ENCODE assay signal across 13 cellular contexts in the genomic region with DNA sequence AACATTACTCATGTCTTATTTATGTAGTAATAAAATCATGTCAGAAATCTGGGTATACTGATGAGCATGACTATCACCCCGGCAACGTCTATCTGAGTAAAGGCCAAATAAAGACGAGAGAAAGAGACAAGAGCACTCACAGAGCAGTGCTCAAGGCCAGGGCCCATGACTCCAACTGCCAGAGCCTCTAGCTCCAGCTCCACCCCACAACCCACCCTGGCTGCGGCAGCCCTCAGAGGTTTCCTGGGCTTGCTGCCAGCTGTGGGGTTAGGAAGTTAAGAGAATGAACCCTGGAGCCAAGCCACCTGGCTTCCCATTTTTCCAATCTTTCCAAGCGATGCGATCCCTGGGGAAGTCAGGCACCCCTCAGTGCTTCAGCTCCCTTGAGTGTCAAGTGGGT.
DNase-seq lines count a peak whose midpoint lies in the region; TF ChIP-seq lines count a peak whose summit lies in the region.
"Had no signal": no experiment of that assay in that cellular context is flagged by ENCODE, and none has a peak within 500 bp of the region (broad histone marks: within the 10 kb centered on the region; RNA-seq: fewer than 3 reads in every experiment).

No MANE protein-coding gene starts in this region.

- no peak overlapping the region for H3K27ac ChIP-seq in breast epithelium
- no peak overlapping the region for H3K27ac ChIP-seq in endodermal cell (ENCODE audit: low read depth, low read length)
- H3K27ac ChIP-seq: lower lobe of right lung, spleen, upper lobe of right lung had no signal

- BruUV-seq in MCF 10A (replicated peaks; lab: Mats Ljungman, UMichigan) = no TSS peak

- H3K27me3 ChIP-seq in breast epithelium (no peaks in the 10 kb centered on the region), endodermal cell (ENCODE audit: control insufficient read depth, insufficient read depth, low read length, poor library complexity, severe bottlenecking) (peaks cover 50% of the 10 kb centered on the region)

- CTCF ChIA-PET in MCF 10A (lab: Yijun Ruan, JAX) = interaction anchor here (0.5 to 4.1 kb wide), 27 partner anchors 10 to 974 kb away, joined by 3 to 101 read pairs (median 5); no protein-coding TSS in a partner anchor

- WGBS in endodermal cell (ENCODE audit: insufficient coverage in 1 of 2, insufficient read length in 1 of 2), 2 experiments = 82% methylated on average over 6 of the region's 6 CpGs; no CpG with 5 or more reads in 1 of the 2 experiments

- H3K9me3 Mint-ChIP-seq in MCF 10A (ENCODE audit: unreplicated experiment) (no peaks in the 10 kb centered on the region), endodermal cell (no peaks in the 10 kb centered on the region)

- no peaks in the 10 kb centered on the region for H3K9me3 ChIP-seq in breast epithelium
- H3K9me3 ChIP-seq in endodermal cell (ENCODE audit: control insufficient read depth, low read length) = no peaks in the 10 kb centered on the region
- H3K9me3 ChIP-seq: lower lobe of right lung, spleen, upper lobe of right lung had no signal

- no peak overlapping the region for H3K9ac ChIP-seq in endodermal cell (ENCODE audit: extremely low read depth, low read length, poor library complexity, severe bottlenecking)

- POLR2A ChIA-PET in MCF 10A (lab: Yijun Ruan, JAX) = interaction anchor here (0.5 to 0.6 kb wide), 3 partner anchors 84 to 1132 kb away, joined by 3 read pairs; no protein-coding TSS in a partner anchor

- no peak overlapping the region for H3K4me3 Mint-ChIP-seq in MCF 10A (ENCODE audit: unreplicated experiment)
- H3K4me3 Mint-ChIP-seq in endodermal cell = no peak overlapping the region

- H3K4me1 ChIP-seq in breast epithelium (no peaks in the 10 kb centered on the region), endodermal cell (ENCODE audit: control insufficient read depth, insufficient read depth, low read length) (no peaks in the 10 kb centered on the region)
- H3K4me1 ChIP-seq: lower lobe of right lung, spleen, upper lobe of right lung had no signal

- H3K27ac Mint-ChIP-seq in MCF 10A (ENCODE audit: low read depth, unreplicated experiment) = no peak overlapping the region
- H3K27ac Mint-ChIP-seq in endodermal cell = no peak overlapping the region

- H3K4me1 Mint-ChIP-seq in MCF 10A (ENCODE audit: insufficient read depth, unreplicated experiment) = no peaks in the 10 kb centered on the region
- no peaks in the 10 kb centered on the region for H3K4me1 Mint-ChIP-seq in endodermal cell

- H3K4me3 ChIP-seq in breast epithelium (no peak overlapping the region), fibroblast of mammary gland (ENCODE audit: control insufficient read depth, low read depth, low read length) (no peak overlapping the region), endodermal cell (ENCODE audit: low read length) (no peak overlapping the region)
- H3K4me3 ChIP-seq: K562, lower lobe of right lung, spleen, upper lobe of right lung had no signal

- no peak for TF ChIP-seq CTCF in MCF 10A (IDR thresholded peaks at IDR 0.05; ENCODE audit: unreplicated experiment)
- TF ChIP-seq CTCF in breast epithelium (IDR thresholded peaks at IDR 0.05) = no peak
- no peak for TF ChIP-seq CTCF in fibroblast of mammary gland (conservative IDR thresholded peaks at IDR 0.05; ENCODE audit: control insufficient read depth, insufficient read depth, low read depth, low read length)
- TF ChIP-seq CTCF in endodermal cell (conservative IDR thresholded peaks at IDR 0.05) = no peak

- H3K36me3 ChIP-seq in breast epithelium (no peaks in the 10 kb centered on the region), endodermal cell (ENCODE audit: control insufficient read depth, insufficient read depth, low read length) (no peaks in the 10 kb centered on the region)
- H3K36me3 ChIP-seq: lower lobe of right lung, spleen, upper lobe of right lung had no signal

- no peak for TF ChIP-seq POLR2A in breast epithelium (IDR thresholded peaks at IDR 0.05)

- H3K36me3 Mint-ChIP-seq in MCF 10A (ENCODE audit: insufficient read depth, unreplicated experiment) = no peaks in the 10 kb centered on the region
- no peaks in the 10 kb centered on the region for H3K36me3 Mint-ChIP-seq in endodermal cell (ENCODE audit: low read depth)

- intact Hi-C loops in MCF 10A (cut with micrococcal nuclease) = no loop called here
- intact Hi-C loops in breast epithelium (cut with DNase I; ENCODE audit: low total_unique reads) = no loop called here

- DNase-seq in MCF 10A (ENCODE audit: unreplicated experiment) (peak; percentile 27), breast epithelium (ENCODE audit: low spot score in 2 of 2) (no peak), NCI-H510A treated with DMSO at 0.1 percent for 48 hours (lab: John Stamatoyannopoulos, UW) (peak; percentile 19), fibroblast of mammary gland (ENCODE audit: low read depth) (peak; percentile 1), endodermal cell (no peak), HPDE6-E6E7 (ENCODE audit: extremely low spot score) (no peak), NCI-H446 treated with DMSO at 0.1 percent for 48 hours (lab: John Stamatoyannopoulos, UW) (no peak), NAMALWA (ENCODE audit: low spot score) (no peak)
- DNase-seq: HCEC 1CT, lower lobe of right lung, spleen, upper lobe of right lung had no signal

- H3K27me3 Mint-ChIP-seq in MCF 10A (ENCODE audit: insufficient read depth, unreplicated experiment) (peaks cover 12% of the 10 kb centered on the region), endodermal cell (ENCODE audit: insufficient read depth) (peaks cover 53% of the 10 kb centered on the region)

Comparison
In these comparisons a context has a peak if more than half of its experiments do, and no peak if none do; other contexts are left out.
1. DNase-seq: peak in MCF 10A (single experiment), NCI-H510A treated with DMSO at 0.1 percent for 48 hours (single experiment) and fibroblast of mammary gland (single experiment); none in breast epithelium (0 of 2), endodermal cell (single experiment), HPDE6-E6E7 (single experiment), NCI-H446 treated with DMSO at 0.1 percent for 48 hours (single experiment) and NAMALWA (single experiment).